ENCODE assay signal across 1 cellular context in genomic region chr3:36993326-36994283, GRCh38.
A peak's percentile ranks its signal among the peaks of the same experiment; 100 is the strongest.
TF ChIP-seq lines count a peak whose summit lies in the region.

Gene MLH1, plus strand, starts transcription at chr3:36993518. Its CDS starts 30 bp downstream, at chr3:36993548.

TF ChIP-seq in SK-N-SH, 30 proteins besides CTCF, POLR2A, EP300 and RAD21 (continued from another document):
- TF ChIP-seq, protein P1, sequence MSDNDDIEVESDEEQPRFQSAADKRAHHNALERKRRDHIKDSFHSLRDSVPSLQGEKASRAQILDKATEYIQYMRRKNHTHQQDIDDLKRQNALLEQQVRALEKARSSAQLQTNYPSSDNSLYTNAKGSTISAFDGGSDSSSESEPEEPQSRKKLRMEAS (IDR thresholded peaks at IDR 0.05; ENCODE audit: low read depth), result peak; percentile 87
- TF ChIP-seq CHD2 (IDR thresholded peaks at IDR 0.05; ENCODE audit: low read length, partially characterized antibody) (peak; percentile 54), MXI1 (IDR thresholded peaks at IDR 0.05; ENCODE audit: low read depth, low read length) (peak; percentile 93), SMC3 (IDR thresholded peaks at IDR 0.05; ENCODE audit: low read depth, low read length) (no peak; the same call in 1 of the 2 replicates), TAF1 (IDR thresholded peaks at IDR 0.05; ENCODE audit: borderline replicate concordance, low read depth, low read length) (peak; percentile 69), ELF1 (IDR thresholded peaks at IDR 0.05) (peak; percentile 67; the same call in 1 of the 2 replicates), JUND (IDR thresholded peaks at IDR 0.05) (no peak), YY1 (IDR thresholded peaks at IDR 0.05; ENCODE audit: low read depth) (peak; percentile 91), FOXJ3 (CRISPR knock-in tag; IDR thresholded peaks at IDR 0.05) (no peak), GABPA (IDR thresholded peaks at IDR 0.05; ENCODE audit: low read depth) (peak; percentile 86), GATA2 (CRISPR knock-in tag; IDR thresholded peaks at IDR 0.05) (no peak), RXRA (IDR thresholded peaks at IDR 0.05; ENCODE audit: borderline replicate concordance, low read depth) (no peak), TEAD4 (IDR thresholded peaks at IDR 0.05; ENCODE audit: borderline replicate concordance, insufficient read depth) (no peak), RCOR1 (IDR thresholded peaks at IDR 0.05; ENCODE audit: low read length) (no peak), FOXM1 (IDR thresholded peaks at IDR 0.05; ENCODE audit: low read depth) (no peak)
- TF ChIP-seq, protein P2, sequence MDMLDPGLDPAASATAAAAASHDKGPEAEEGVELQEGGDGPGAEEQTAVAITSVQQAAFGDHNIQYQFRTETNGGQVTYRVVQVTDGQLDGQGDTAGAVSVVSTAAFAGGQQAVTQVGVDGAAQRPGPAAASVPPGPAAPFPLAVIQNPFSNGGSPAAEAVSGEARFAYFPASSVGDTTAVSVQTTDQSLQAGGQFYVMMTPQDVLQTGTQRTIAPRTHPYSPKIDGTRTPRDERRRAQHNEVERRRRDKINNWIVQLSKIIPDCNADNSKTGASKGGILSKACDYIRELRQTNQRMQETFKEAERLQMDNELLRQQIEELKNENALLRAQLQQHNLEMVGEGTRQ (IDR thresholded peaks at IDR 0.05; ENCODE audit: borderline replicate concordance, low read depth, low read length), result no peak
